ENCODE assay signal across 23 cellular contexts in the genomic region with DNA sequence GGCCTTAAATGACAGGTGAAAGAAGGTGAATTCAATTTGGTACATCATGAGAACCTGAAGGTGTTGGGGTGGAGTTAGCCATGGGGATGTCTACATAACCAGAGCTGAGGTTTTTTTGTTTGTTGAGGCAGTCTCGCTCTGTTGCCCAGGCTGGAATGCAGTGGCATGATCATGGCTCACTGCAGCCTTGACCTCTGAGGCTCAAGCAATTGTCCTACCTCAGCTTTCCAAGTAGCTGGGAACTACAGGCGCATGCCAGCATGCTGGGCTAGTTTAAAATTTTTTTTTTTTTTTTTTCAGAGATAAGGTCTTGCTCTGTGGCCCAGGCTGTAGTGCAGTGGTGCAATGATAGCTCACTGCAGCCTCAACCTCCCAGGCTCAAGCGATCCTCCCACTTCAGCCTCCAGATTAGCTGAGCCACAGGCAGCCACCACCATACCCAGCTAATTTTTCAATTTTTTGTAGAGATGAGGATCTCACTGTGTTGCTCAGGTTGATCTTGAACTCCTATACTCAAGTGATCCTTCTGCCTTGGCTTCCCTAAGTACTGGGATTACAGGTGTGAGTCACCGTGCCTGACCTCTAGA. TPM values are rescaled to one million over a fixed set of nuclear protein-coding genes. Genes with fewer than 3 reads are reported as not detected.
"Had no signal": no experiment of that assay in that cellular context is flagged by ENCODE, and none has a peak within 500 bp of the region (broad histone marks: within the 10 kb centered on the region; RNA-seq: fewer than 3 reads in every experiment).

No MANE protein-coding gene starts in this region.

- H3K36me3 Mint-ChIP-seq: natural killer cell; stimulated activated memory B cell treated with anti-CD40 and anti-IgM and Interleukin-4, amounts not matched to agents 10 μg/mL and 1 μg/mL and 100 μg/mL, for 72 hours had no signal

- H2AFZ ChIP-seq: parathyroid adenoma had no signal

- H3K27ac ChIP-seq: ascending aorta, coronary artery, gastroesophageal sphincter, parathyroid adenoma, spleen, thoracic aorta, vagina, WERI-Rb-1 had no signal

- H3K27me3 ChIP-seq: ascending aorta, spleen, vagina had no signal

- H3K9me3 Mint-ChIP-seq: natural killer cell; stimulated activated memory B cell treated with anti-CD40 and anti-IgM and Interleukin-4, amounts not matched to agents 10 μg/mL and 1 μg/mL and 100 μg/mL, for 72 hours had no signal

- H3K9ac ChIP-seq: parathyroid adenoma had no signal

- H3K4me3 Mint-ChIP-seq: natural killer cell; stimulated activated memory B cell treated with anti-CD40 and anti-IgM and Interleukin-4, amounts not matched to agents 10 μg/mL and 1 μg/mL and 100 μg/mL, for 72 hours; T-helper 17 cell had no signal

- H3K27me3 Mint-ChIP-seq: stimulated activated memory B cell treated with anti-CD40 and anti-IgM and Interleukin-4, amounts not matched to agents 10 μg/mL and 1 μg/mL and 100 μg/mL, for 72 hours; T-helper 17 cell had no signal

- ATAC-seq: esophagus mucosa; gastroesophageal sphincter; heart right ventricle; left colon; natural killer cell; stimulated activated memory B cell treated with anti-CD40 and anti-IgM and Interleukin-4, amounts not matched to agents 10 μg/mL and 1 μg/mL and 100 μg/mL, for 72 hours; T-helper 17 cell had no signal

- H3K9me3 ChIP-seq: ascending aorta, gastroesophageal sphincter, heart right ventricle, spleen, thoracic aorta, vagina had no signal

- FAIRE-seq: endometrium had no signal

- H3K27ac Mint-ChIP-seq: stimulated activated memory B cell treated with anti-CD40 and anti-IgM and Interleukin-4, amounts not matched to agents 10 μg/mL and 1 μg/mL and 100 μg/mL, for 72 hours; T-helper 17 cell had no signal

- H3K36me3 ChIP-seq: ascending aorta, gastroesophageal sphincter, heart right ventricle, spleen, thoracic aorta, vagina had no signal

- H3K4me3 ChIP-seq: ascending aorta, coronary artery, gastroesophageal sphincter, heart right ventricle, lung, spleen, thoracic aorta, vagina had no signal

- DNase-seq: activated CD4-positive, alpha-beta T cell treated with anti-CD3 and anti-CD28 coated beads for 1 hour; activated CD8-positive, alpha-beta memory T cell treated with anti-CD3 and anti-CD28 coated beads for 24 hours; activated CD8-positive, alpha-beta memory T cell treated with anti-CD3 and anti-CD28 coated beads, Interleukin-2, amount 50 U/mL, for 48 hours; activated effector memory CD4-positive, alpha-beta T cell treated with Interleukin-2 at 50 U/mL for 16 hours; activated naive CD4-positive, alpha-beta T cell treated with anti-CD3 and anti-CD28 coated beads, Interleukin-2, amount 50 U/mL, for 16 hours; activated T-cell treated with anti-CD3 and anti-CD28 coated beads, Interleukin-2, amount 50 U/mL, for 48 hours; heart right ventricle; left colon; natural killer cell; spleen; stimulated activated CD4-positive, alpha-beta T cell treated with anti-CD3 and anti-CD28 coated beads, Interleukin-4, amount 100 ng/mL, for 4 hours; T-helper 17 cell; WERI-Rb-1 had no signal

RNA-seq across cellular contexts. Expression of gene PCP4L1, which starts 53.1 kb away (rescaled TPM):
- total RNA-seq: ascending aorta, natural killer cell, T-helper 17 cell had no signal

RNA-seq across cellular contexts. Expression of gene CFAP126, which starts 56.0 kb away (rescaled TPM):
- total RNA-seq: ascending aorta, esophagus mucosa, gastroesophageal sphincter, heart right ventricle, left colon, natural killer cell, spleen, T-helper 17 cell, thoracic aorta, vagina had no signal
- polyA plus RNA-seq: heart right ventricle, spleen had no signal
